ENCODE assay signal across 8 cellular contexts in genomic region chr1:222634180-222635013, GRCh38. TPM values are rescaled to one million over a fixed set of nuclear protein-coding genes. Genes with fewer than 3 reads are reported as not detected.
DNase-seq lines count a peak whose midpoint lies in the region; ATAC-seq and TF ChIP-seq lines count a peak whose summit lies in the region.

No MANE protein-coding gene starts in this region.

- H3K36me3 ChIP-seq in PC-9 (ENCODE audit: low read depth) = peaks cover 12% of the 10 kb centered on the region; the same call in 1 of the 2 replicates
- no peaks in the 10 kb centered on the region for H3K36me3 ChIP-seq in ovary

- no peak overlapping the region for H3K4me2 ChIP-seq in PC-9

- BruUV-seq in PC-9 (replicated peaks; lab: Mats Ljungman, UMichigan) = no TSS peak

- intact Hi-C loops in PC-9 (cut with micrococcal nuclease; ENCODE audit: unreplicated experiment) (loop anchor here (1.0 kb wide), 1 partner anchor 169 kb away; no protein-coding TSS in a partner anchor), ovary (cut with DNase I) (loop anchor here (1.0 to 5.0 kb wide), 3 partner anchors 167 to 170 kb away; no protein-coding TSS in a partner anchor)
- intact Hi-C loops in activated T-helper 1 cell treated with anti-CD3 and anti-CD28 coated beads, Interleukin-12 subunit alpha, Interleukin-12 subunit beta, Interleukin-2, Interleukin-4 antibody, amounts not matched to agents 30 ng/mL and 10 ng/mL and 1 ng/mL, durations not matched to agents 14 hours and 24 hours and 36 hours (cut with micrococcal nuclease) = loop anchor here (1.0 kb wide), 4 partner anchors 9 to 169 kb away; partner anchors contain the start of gene TAF1A

- ATAC-seq in GM21825 (IDR thresholded peaks at IDR 0.05; ENCODE audit: unreplicated experiment) = peak; percentile 79
- peak; percentile 84 for ATAC-seq in foreskin keratinocyte

- no peaks in the 10 kb centered on the region for H3K4me1 ChIP-seq in PC-9 (replicated peaks; ENCODE audit: insufficient read depth)
- no peaks in the 10 kb centered on the region for H3K4me1 ChIP-seq in foreskin keratinocyte
- no peaks in the 10 kb centered on the region for H3K4me1 ChIP-seq in ovary (ENCODE audit: insufficient read depth)

- no peak for TF ChIP-seq POLR2A in ovary (IDR thresholded peaks at IDR 0.05)

- H3K27ac ChIP-seq in PC-9 (no peak overlapping the region), foreskin keratinocyte (no peak overlapping the region), ovary (no peak overlapping the region)

- POLR2A ChIA-PET in PC-9 (lab: Charles Lee; ENCODE audit: unreplicated experiment) = interaction anchor here (0.5 to 0.7 kb wide), 2 partner anchors 56 to 70 kb away, joined by 4 to 9 read pairs; no protein-coding TSS in a partner anchor

- H3K4me3 ChIP-seq in PC-9 (no peak overlapping the region), ovary (no peak overlapping the region)

- H3K9me3 Mint-ChIP-seq in activated T-helper 1 cell treated with anti-CD3 and anti-CD28 coated beads, Interleukin-12 subunit alpha, Interleukin-12 subunit beta, Interleukin-2, Interleukin-4 antibody, amounts not matched to agents 30 ng/mL and 10 ng/mL and 1 ng/mL, durations not matched to agents 14 hours and 24 hours and 36 hours = no peaks in the 10 kb centered on the region

- H3K27me3 Mint-ChIP-seq in activated T-helper 1 cell treated with anti-CD3 and anti-CD28 coated beads, Interleukin-12 subunit alpha, Interleukin-12 subunit beta, Interleukin-2, Interleukin-4 antibody, amounts not matched to agents 30 ng/mL and 10 ng/mL and 1 ng/mL, durations not matched to agents 14 hours and 24 hours and 36 hours (ENCODE audit: insufficient read depth) = no peaks in the 10 kb centered on the region

- peaks cover 14% of the 10 kb centered on the region for H3K4me1 Mint-ChIP-seq in activated T-helper 1 cell treated with anti-CD3 and anti-CD28 coated beads, Interleukin-12 subunit alpha, Interleukin-12 subunit beta, Interleukin-2, Interleukin-4 antibody, amounts not matched to agents 30 ng/mL and 10 ng/mL and 1 ng/mL, durations not matched to agents 14 hours and 24 hours and 36 hours (ENCODE audit: low read depth)

- peaks cover 8% of the 10 kb centered on the region; the same call in 1 of the 2 replicates for H3F3A ChIP-seq in PC-9 (ENCODE audit: insufficient read depth, low read depth)

- no peak overlapping the region for H3K4me3 Mint-ChIP-seq in activated T-helper 1 cell treated with anti-CD3 and anti-CD28 coated beads, Interleukin-12 subunit alpha, Interleukin-12 subunit beta, Interleukin-2, Interleukin-4 antibody, amounts not matched to agents 30 ng/mL and 10 ng/mL and 1 ng/mL, durations not matched to agents 14 hours and 24 hours and 36 hours

- DNase-seq in ELR (ENCODE audit: low read depth) (peak; percentile 90), PC-9 (peak; percentile 63 to 78), foreskin keratinocyte (peak; percentile 54 to 79), ovary (peak in 3 of 5 donors; percentile 33 to 78 (median 50)), occipital lobe (lab: John Stamatoyannopoulos, UW) (no peak)
- peak; percentile 59 for DNase-seq in activated T-helper 1 cell treated with anti-CD3 and anti-CD28 coated beads, Interleukin-12 subunit alpha, Interleukin-12 subunit beta, Interleukin-2, Interleukin-4 antibody, amounts not matched to agents 30 ng/mL and 10 ng/mL and 1 ng/mL, durations not matched to agents 14 hours and 24 hours and 36 hours (ENCODE audit: low spot score)

- H3K27ac Mint-ChIP-seq in activated T-helper 1 cell treated with anti-CD3 and anti-CD28 coated beads, Interleukin-12 subunit alpha, Interleukin-12 subunit beta, Interleukin-2, Interleukin-4 antibody, amounts not matched to agents 30 ng/mL and 10 ng/mL and 1 ng/mL, durations not matched to agents 14 hours and 24 hours and 36 hours = no peak overlapping the region

- no peak for TF ChIP-seq EP300 in ovary (IDR thresholded peaks at IDR 0.05)

- H2AFZ ChIP-seq in PC-9 = no peak overlapping the region

- H3K36me3 Mint-ChIP-seq in activated T-helper 1 cell treated with anti-CD3 and anti-CD28 coated beads, Interleukin-12 subunit alpha, Interleukin-12 subunit beta, Interleukin-2, Interleukin-4 antibody, amounts not matched to agents 30 ng/mL and 10 ng/mL and 1 ng/mL, durations not matched to agents 14 hours and 24 hours and 36 hours (ENCODE audit: low read depth) = peaks cover 36% of the 10 kb centered on the region

- H3K9me3 ChIP-seq in PC-9 (ENCODE audit: insufficient read depth, low read depth) (no peaks in the 10 kb centered on the region), ovary (no peaks in the 10 kb centered on the region)

- H3K79me2 ChIP-seq in PC-9 (ENCODE audit: low read depth) = no peaks in the 10 kb centered on the region

- 30 to 47% (median 32%) methylated on average over 7 of the region's 7 CpGs for WGBS in ovary, 3 donors

- CTCF ChIA-PET in PC-9 (lab: Charles Lee) = interaction anchor here (0.6 to 1.3 kb wide), 12 partner anchors 10 to 596 kb away, joined by 3 to 24 read pairs (median 4); partner anchors contain the start of gene TAF1A

- H3K27me3 ChIP-seq in PC-9 (ENCODE audit: insufficient read depth, low read depth) (no peaks in the 10 kb centered on the region), foreskin keratinocyte (no peaks in the 10 kb centered on the region), ovary (no peaks in the 10 kb centered on the region)

- H3K9me2 ChIP-seq in PC-9 (ENCODE audit: insufficient read depth) = no peaks in the 10 kb centered on the region

- TF ChIP-seq CTCF in LNCAP (IDR thresholded peaks at IDR 0.05) = peak; percentile 93
- peak; percentile 94 for TF ChIP-seq CTCF in PC-9 (conservative IDR thresholded peaks at IDR 0.05)
- peak; percentile 92 for TF ChIP-seq CTCF in foreskin keratinocyte (conservative IDR thresholded peaks at IDR 0.05)
- TF ChIP-seq CTCF in ovary (IDR thresholded peaks at IDR 0.05) = peak; percentile 77 to 84 (median 77)

- H4K20me1 ChIP-seq in PC-9 (ENCODE audit: insufficient read depth) = no peaks in the 10 kb centered on the region

RNA-seq across cellular contexts. Expression of gene MIA3, which starts 16.5 kb away (rescaled TPM):
- total RNA-seq in PC-9 (2021) (61.3 and 65.1 TPM in 2 replicates), foreskin keratinocyte (42.5 and 44.1 TPM in 2 replicates), ovary (10 to 100 TPM; 34.2 to 64.0 (median 59.5) TPM), occipital lobe (54.0 TPM)
- 42.7 and 42.8 TPM in 2 replicates for total RNA-seq in activated T-helper 1 cell treated with anti-CD3 and anti-CD28 coated beads, Interleukin-12 subunit alpha, Interleukin-12 subunit beta, Interleukin-2, Interleukin-4 antibody, amounts not matched to agents 30 ng/mL and 10 ng/mL and 1 ng/mL, durations not matched to agents 14 hours and 24 hours and 36 hours
- polyA plus RNA-seq in foreskin keratinocyte (18.2 and 20.2 TPM in 2 replicates), ovary (10 to 100 TPM; 31.9 to 50.9 TPM)

RNA-seq across cellular contexts. Expression of gene TAF1A, which starts 44.7 kb away (rescaled TPM):
- 18.4 and 19.3 TPM in 2 replicates for total RNA-seq in PC-9 (2021)
- 19.2 and 19.7 TPM in 2 replicates for total RNA-seq in activated T-helper 1 cell treated with anti-CD3 and anti-CD28 coated beads, Interleukin-12 subunit alpha, Interleukin-12 subunit beta, Interleukin-2, Interleukin-4 antibody, amounts not matched to agents 30 ng/mL and 10 ng/mL and 1 ng/mL, durations not matched to agents 14 hours and 24 hours and 36 hours
- 11.4 and 13.3 TPM in 2 replicates for total RNA-seq in foreskin keratinocyte
- polyA plus RNA-seq in foreskin keratinocyte = 3.2 and 5.3 TPM in 2 replicates
- 10 to 100 TPM in 4 of 7 donors, 1 to 10 TPM in 3; 6.1 to 15.7 (median 10.6) TPM for total RNA-seq in ovary
- polyA plus RNA-seq in ovary = 1 to 10 TPM; 4.2 to 5.6 TPM
- total RNA-seq in occipital lobe = 27.8 TPM
